Comparison of ENCODE assay signal across 16 cellular contexts in the genomic region with DNA sequence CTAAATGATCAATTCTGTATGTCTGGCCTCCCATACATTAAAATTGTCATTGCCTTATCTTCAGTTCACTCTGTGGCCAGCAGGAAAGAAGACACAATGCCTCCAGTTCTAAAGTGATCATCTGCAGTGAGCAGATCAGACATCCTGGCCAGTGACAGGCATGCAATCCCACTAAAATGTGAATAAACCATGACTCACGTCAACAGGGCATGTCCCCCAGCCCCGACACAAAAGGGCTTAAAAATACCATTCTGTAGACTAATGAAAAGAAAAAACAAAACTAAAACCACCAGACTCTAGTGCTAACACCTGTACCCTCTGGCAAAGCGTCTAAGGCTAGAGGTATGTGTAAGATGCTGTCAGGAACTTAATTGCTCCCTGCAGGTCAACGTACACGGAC. TPM values are rescaled to one million over a fixed set of nuclear protein-coding genes. Genes with fewer than 3 reads are reported as not detected.
A peak's percentile ranks its signal among the peaks of the same experiment; 100 is the strongest.
DNase-seq lines count a peak whose midpoint lies in the region; ATAC-seq and TF ChIP-seq lines count a peak whose summit lies in the region.
"Had no signal": no experiment of that assay in that cellular context is flagged by ENCODE, and none has a peak within 500 bp of the region (broad histone marks: within the 10 kb centered on the region; RNA-seq: fewer than 3 reads in every experiment).

No MANE protein-coding gene starts in this region.

- H3K27me3 ChIP-seq in neural cell (ENCODE audit: insufficient read depth, low read depth, low read length), result no peaks in the 10 kb centered on the region
- H3K27me3 ChIP-seq: sigmoid colon had no signal

- H3K4me1 Mint-ChIP-seq in chondrocyte (ENCODE audit: low read depth), result peaks cover 6% of the 10 kb centered on the region

- no peak overlapping the region for H3K27ac Mint-ChIP-seq in chondrocyte (ENCODE audit: unreplicated experiment)

- H3K4me2 ChIP-seq in neural cell (ENCODE audit: low read length), result peak overlapping the region; percentile 6

- no peaks in the 10 kb centered on the region for H3K27me3 Mint-ChIP-seq in chondrocyte (ENCODE audit: low read depth)

- H3K9ac ChIP-seq in neural cell (ENCODE audit: low read length), result peak overlapping the region; percentile 35

- no peaks in the 10 kb centered on the region for H3K9me3 ChIP-seq in neural cell (ENCODE audit: low read length)
- H3K9me3 ChIP-seq: lower lobe of right lung, sigmoid colon had no signal

- H3K27ac ChIP-seq in neural cell (ENCODE audit: low read length), result peak overlapping the region; percentile 50
- H3K27ac ChIP-seq: lower lobe of right lung, sigmoid colon had no signal

- peak overlapping the region; percentile 19 for H2AFZ ChIP-seq in neural cell (ENCODE audit: low read depth, low read length)

- H3K4me3 ChIP-seq in neural cell (ENCODE audit: low read length), result peak overlapping the region; percentile 38
- H3K4me3 ChIP-seq: lower lobe of right lung, sigmoid colon had no signal

- no peak overlapping the region for H3K4me3 Mint-ChIP-seq in chondrocyte (ENCODE audit: unreplicated experiment)

- no peaks in the 10 kb centered on the region for H3K9me3 Mint-ChIP-seq in chondrocyte (ENCODE audit: low read depth)

- no peaks in the 10 kb centered on the region for H3K79me2 ChIP-seq in neural cell (replicated peaks; ENCODE audit: insufficient read depth, low read length)

- no peak for TF ChIP-seq RAD21 in neural cell (conservative IDR thresholded peaks at IDR 0.05)

- peak; percentile 80 for DNase-seq in EH (ENCODE audit: low read depth)
- peak; percentile 66 for DNase-seq in NCI-H69 (lab: John Stamatoyannopoulos, UW)
- no peak for DNase-seq in chondrocyte (ENCODE audit: low spot score)
- DNase-seq in stimulated activated naive CD8-positive, alpha-beta T cell treated with anti-CD3 and anti-CD28 coated beads, Interleukin-15, Interleukin-2, amounts not matched to agents 100 U/mL and 50 U/mL, for 24 hours, result no peak
- DNase-seq in SHP77 treated with DMSO at 0.1 percent for 48 hours (lab: John Stamatoyannopoulos, UW), result no peak
- DNase-seq: Karpas-422; lower lobe of right lung; NCI-H187; NCI-H526; SIG-M5; sigmoid colon; stimulated activated naive CD4-positive, alpha-beta T cell treated with Interleukin-2 at 50 U/mL for 16 hours had no signal

- no peaks in the 10 kb centered on the region for H3F3A ChIP-seq in neural cell (ENCODE audit: insufficient read depth, low read length, poor library complexity, severe bottlenecking)

- H3K36me3 ChIP-seq in neural cell (ENCODE audit: insufficient read depth, low read length), result no peaks in the 10 kb centered on the region

- no peaks in the 10 kb centered on the region for H3K9me2 ChIP-seq in neural cell (ENCODE audit: insufficient read depth, low read length)

- peak; percentile 25 for TF ChIP-seq CTCF in chondrocyte (IDR thresholded peaks at IDR 0.05)
- no peak for TF ChIP-seq CTCF in neural cell (IDR thresholded peaks at IDR 0.05; ENCODE audit: poor library complexity, severe bottlenecking)

- no peak for TF ChIP-seq EP300 in neural cell (conservative IDR thresholded peaks at IDR 0.05; ENCODE audit: poor library complexity, severe bottlenecking)

- peaks cover 39% of the 10 kb centered on the region for H3K36me3 Mint-ChIP-seq in chondrocyte (ENCODE audit: low read depth)

- no peaks in the 10 kb centered on the region for H4K20me1 ChIP-seq in neural cell (ENCODE audit: insufficient read depth)

- no peak for ATAC-seq in stimulated activated naive CD8-positive, alpha-beta T cell treated with anti-CD3 and anti-CD28 coated beads, Interleukin-15, Interleukin-2, amounts not matched to agents 100 U/mL and 50 U/mL, for 24 hours
- ATAC-seq in HG03280 (IDR thresholded peaks at IDR 0.05; ENCODE audit: unreplicated experiment) (no peak), HG02884 (IDR thresholded peaks at IDR 0.05; ENCODE audit: unreplicated experiment) (no peak)
- ATAC-seq: lower lobe of right lung had no signal

TF ChIP-seq in neural cell, 6 proteins besides CTCF, POLR2A, EP300 and RAD21:
- TF ChIP-seq SMC3 (conservative IDR thresholded peaks at IDR 0.05; ENCODE audit: poor library complexity) (no peak), TAF1 (IDR thresholded peaks at IDR 0.05; ENCODE audit: low read depth) (no peak), POLR2AphosphoS5 (IDR thresholded peaks at IDR 0.05) (no peak), EZH2 (IDR thresholded peaks at IDR 0.05; ENCODE audit: borderline replicate concordance, insufficient read depth, low read length, poor library complexity, severe bottlenecking) (no peak), MXI1 (conservative IDR thresholded peaks at IDR 0.05; ENCODE audit: poor library complexity, severe bottlenecking) (no peak)
- TF ChIP-seq, protein P1, sequence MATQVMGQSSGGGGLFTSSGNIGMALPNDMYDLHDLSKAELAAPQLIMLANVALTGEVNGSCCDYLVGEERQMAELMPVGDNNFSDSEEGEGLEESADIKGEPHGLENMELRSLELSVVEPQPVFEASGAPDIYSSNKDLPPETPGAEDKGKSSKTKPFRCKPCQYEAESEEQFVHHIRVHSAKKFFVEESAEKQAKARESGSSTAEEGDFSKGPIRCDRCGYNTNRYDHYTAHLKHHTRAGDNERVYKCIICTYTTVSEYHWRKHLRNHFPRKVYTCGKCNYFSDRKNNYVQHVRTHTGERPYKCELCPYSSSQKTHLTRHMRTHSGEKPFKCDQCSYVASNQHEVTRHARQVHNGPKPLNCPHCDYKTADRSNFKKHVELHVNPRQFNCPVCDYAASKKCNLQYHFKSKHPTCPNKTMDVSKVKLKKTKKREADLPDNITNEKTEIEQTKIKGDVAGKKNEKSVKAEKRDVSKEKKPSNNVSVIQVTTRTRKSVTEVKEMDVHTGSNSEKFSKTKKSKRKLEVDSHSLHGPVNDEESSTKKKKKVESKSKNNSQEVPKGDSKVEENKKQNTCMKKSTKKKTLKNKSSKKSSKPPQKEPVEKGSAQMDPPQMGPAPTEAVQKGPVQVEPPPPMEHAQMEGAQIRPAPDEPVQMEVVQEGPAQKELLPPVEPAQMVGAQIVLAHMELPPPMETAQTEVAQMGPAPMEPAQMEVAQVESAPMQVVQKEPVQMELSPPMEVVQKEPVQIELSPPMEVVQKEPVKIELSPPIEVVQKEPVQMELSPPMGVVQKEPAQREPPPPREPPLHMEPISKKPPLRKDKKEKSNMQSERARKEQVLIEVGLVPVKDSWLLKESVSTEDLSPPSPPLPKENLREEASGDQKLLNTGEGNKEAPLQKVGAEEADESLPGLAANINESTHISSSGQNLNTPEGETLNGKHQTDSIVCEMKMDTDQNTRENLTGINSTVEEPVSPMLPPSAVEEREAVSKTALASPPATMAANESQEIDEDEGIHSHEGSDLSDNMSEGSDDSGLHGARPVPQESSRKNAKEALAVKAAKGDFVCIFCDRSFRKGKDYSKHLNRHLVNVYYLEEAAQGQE (IDR thresholded peaks at IDR 0.05; ENCODE audit: borderline replicate concordance), result no peak

RNA-seq across cellular contexts. Expression of a gene that starts 38.5 kb away (rescaled TPM):
- 11.3 to 13.4 TPM (median 11.9 TPM) in 3 replicates for total RNA-seq in chondrocyte
- polyA plus RNA-seq in neural cell, result 12.8 and 17.9 TPM in 2 replicates
- 14.2 and 14.6 TPM in 2 replicates for polyA minus RNA-seq in neural cell

RNA-seq across cellular contexts. Expression of a gene that starts 39.0 kb away (rescaled TPM):
- total RNA-seq in chondrocyte, result 16.6 to 20.2 TPM (median 17.2 TPM) in 3 replicates
- polyA plus RNA-seq in neural cell, result 10.5 and 11.1 TPM in 2 replicates
- 34.1 and 40.3 TPM in 2 replicates for polyA minus RNA-seq in neural cell

RNA-seq across cellular contexts. Expression of a gene that starts 48.9 kb away (rescaled TPM):
- not detected in 3 replicates for total RNA-seq in chondrocyte
- not detected in 2 replicates for polyA plus RNA-seq in neural cell
- polyA minus RNA-seq in neural cell, result not detected in 2 replicates
- total RNA-seq: lower lobe of right lung, sigmoid colon, urinary bladder had no signal
- polyA plus RNA-seq: sigmoid colon, urinary bladder had no signal

Comparison
In these comparisons a context has a peak if more than half of its experiments do, and no peak if none do; other contexts are left out.
1. DNase-seq: peak in EH (single experiment) and NCI-H69 (single experiment); none in chondrocyte (single experiment), stimulated activated naive CD8-positive, alpha-beta T cell treated with anti-CD3 and anti-CD28 coated beads, Interleukin-15, Interleukin-2, amounts not matched to agents 100 U/mL and 50 U/mL, for 24 hours (single experiment) and SHP77 treated with DMSO at 0.1 percent for 48 hours (single experiment).